In the genomic region with DNA sequence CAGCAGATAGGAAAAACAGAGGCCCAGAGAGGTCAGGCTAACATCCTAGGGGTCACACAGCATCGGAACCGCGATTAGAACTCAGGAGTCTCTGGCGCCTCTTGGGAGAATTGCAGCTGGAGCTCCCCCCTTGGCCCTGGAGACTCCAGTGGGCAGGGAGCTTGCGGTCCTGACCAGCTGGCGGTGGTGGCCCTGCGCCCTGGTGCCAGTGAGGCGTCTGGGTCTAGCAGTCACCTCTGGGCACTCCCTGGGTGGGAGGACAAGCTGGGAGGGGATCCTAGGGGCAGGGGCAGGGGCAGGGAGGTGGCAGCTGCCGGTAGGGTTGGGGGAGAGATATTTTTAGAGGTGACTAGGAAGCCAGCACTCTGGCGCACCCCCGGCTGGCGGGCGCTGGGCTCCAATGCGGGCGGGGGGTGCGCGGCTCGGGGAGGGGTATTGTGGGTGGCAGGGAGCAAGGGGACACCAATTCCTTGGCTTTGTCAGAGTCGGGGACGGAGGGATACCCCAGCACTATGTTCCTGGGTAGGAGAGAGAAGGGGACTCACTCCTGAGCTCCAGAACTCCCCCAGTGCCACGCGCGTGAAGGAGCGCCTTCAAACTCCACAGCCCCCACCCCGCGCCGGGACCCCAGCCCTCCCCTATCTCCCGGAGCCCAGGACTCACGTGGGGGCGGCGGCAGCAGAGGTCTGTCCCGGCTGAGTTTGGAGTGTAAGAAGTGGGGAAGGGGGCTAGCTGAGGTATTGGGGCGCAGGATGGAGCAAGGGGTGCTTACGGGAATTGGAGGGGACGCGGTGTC, we compare ENCODE assay signal across 8 cellular contexts. TPM values are rescaled to one million over a fixed set of nuclear protein-coding genes. Genes with fewer than 3 reads are reported as not detected.
DNase-seq lines count a peak whose midpoint lies in the region; TF ChIP-seq lines count a peak whose summit lies in the region.

No MANE protein-coding gene starts in this region.

- no peaks in the 10 kb centered on the region for H3K9me3 ChIP-seq in thyroid gland

- DNase-seq in activated CD4-positive, alpha-beta T cell treated with anti-CD3 and anti-CD28 coated beads, Interleukin-2, amount 10 ng/mL, durations not matched to agents 7 days and 5 days = no peak
- no peak for DNase-seq in activated CD4-positive, alpha-beta T cell treated with anti-CD3 and anti-CD28 coated beads, Interleukin-2, amount 50 U/mL, for 1 hour
- no peak for DNase-seq in activated T-helper 1 cell treated with anti-CD3 and anti-CD28 coated beads, Interleukin-12 subunit alpha, Interleukin-12 subunit beta, Interleukin-2, Interleukin-4 antibody, amounts not matched to agents 30 ng/mL and 10 ng/mL and 1 ng/mL, durations not matched to agents 14 hours and 24 hours and 36 hours (ENCODE audit: low spot score)
- DNase-seq in immature natural killer cell (no peak), thyroid gland (no peak), AG20443 (ENCODE audit: low spot score) (no peak), SIG-M5 treated with dmso at 0.1 percent for 504 hours (lab: John Stamatoyannopoulos, UW; ENCODE audit: unreplicated experiment) (no peak), NCI-H128 (lab: John Stamatoyannopoulos, UW; ENCODE audit: unreplicated experiment) (no peak)

- no peak for TF ChIP-seq CTCF in thyroid gland (IDR thresholded peaks at IDR 0.05)

- no peaks in the 10 kb centered on the region for H3K36me3 Mint-ChIP-seq in activated CD4-positive, alpha-beta T cell treated with anti-CD3 and anti-CD28 coated beads, Interleukin-2, amount 10 ng/mL, durations not matched to agents 7 days and 5 days (ENCODE audit: low read depth)
- peaks cover 6% of the 10 kb centered on the region for H3K36me3 Mint-ChIP-seq in activated T-helper 1 cell treated with anti-CD3 and anti-CD28 coated beads, Interleukin-12 subunit alpha, Interleukin-12 subunit beta, Interleukin-2, Interleukin-4 antibody, amounts not matched to agents 30 ng/mL and 10 ng/mL and 1 ng/mL, durations not matched to agents 14 hours and 24 hours and 36 hours (ENCODE audit: low read depth)
- H3K36me3 Mint-ChIP-seq in immature natural killer cell = no peaks in the 10 kb centered on the region

- peaks cover 34% of the 10 kb centered on the region for H3K27me3 Mint-ChIP-seq in activated CD4-positive, alpha-beta T cell treated with anti-CD3 and anti-CD28 coated beads, Interleukin-2, amount 10 ng/mL, durations not matched to agents 7 days and 5 days
- H3K27me3 Mint-ChIP-seq in activated T-helper 1 cell treated with anti-CD3 and anti-CD28 coated beads, Interleukin-12 subunit alpha, Interleukin-12 subunit beta, Interleukin-2, Interleukin-4 antibody, amounts not matched to agents 30 ng/mL and 10 ng/mL and 1 ng/mL, durations not matched to agents 14 hours and 24 hours and 36 hours (ENCODE audit: insufficient read depth) = peaks cover 42% of the 10 kb centered on the region
- peaks cover 10 to 26% (median 23%) of the 10 kb centered on the region in 3 donors for H3K27me3 Mint-ChIP-seq in immature natural killer cell (ENCODE audit: low read depth in 3 of 3)

- no peak overlapping the region for H3K27ac Mint-ChIP-seq in activated CD4-positive, alpha-beta T cell treated with anti-CD3 and anti-CD28 coated beads, Interleukin-2, amount 10 ng/mL, durations not matched to agents 7 days and 5 days
- H3K27ac Mint-ChIP-seq in activated T-helper 1 cell treated with anti-CD3 and anti-CD28 coated beads, Interleukin-12 subunit alpha, Interleukin-12 subunit beta, Interleukin-2, Interleukin-4 antibody, amounts not matched to agents 30 ng/mL and 10 ng/mL and 1 ng/mL, durations not matched to agents 14 hours and 24 hours and 36 hours = no peak overlapping the region
- peak overlapping the region in 5 of 6 donors; percentile 64 to 85 (median 74) for H3K27ac Mint-ChIP-seq in immature natural killer cell

- H3K4me1 ChIP-seq in thyroid gland = peaks cover 8 to 14% of the 10 kb centered on the region in 2 donors

- no peaks in the 10 kb centered on the region for H3K27me3 ChIP-seq in thyroid gland

- H3K36me3 ChIP-seq in thyroid gland = no peaks in the 10 kb centered on the region

- intact Hi-C loops in activated T-helper 1 cell treated with anti-CD3 and anti-CD28 coated beads, Interleukin-12 subunit alpha, Interleukin-12 subunit beta, Interleukin-2, Interleukin-4 antibody, amounts not matched to agents 30 ng/mL and 10 ng/mL and 1 ng/mL, durations not matched to agents 14 hours and 24 hours and 36 hours (cut with micrococcal nuclease) = loop anchor here (1.0 to 5.0 kb wide), 7 partner anchors 30 to 1177 kb away; a partner anchor contains a TSS
- intact Hi-C loops in thyroid gland (cut with DNase I) = loop anchor here (5.0 to 10.0 kb wide), 2 partner anchors 38 to 55 kb away; no protein-coding TSS in a partner anchor

- H3K9me3 Mint-ChIP-seq in activated CD4-positive, alpha-beta T cell treated with anti-CD3 and anti-CD28 coated beads, Interleukin-2, amount 10 ng/mL, durations not matched to agents 7 days and 5 days = no peaks in the 10 kb centered on the region
- no peaks in the 10 kb centered on the region for H3K9me3 Mint-ChIP-seq in activated T-helper 1 cell treated with anti-CD3 and anti-CD28 coated beads, Interleukin-12 subunit alpha, Interleukin-12 subunit beta, Interleukin-2, Interleukin-4 antibody, amounts not matched to agents 30 ng/mL and 10 ng/mL and 1 ng/mL, durations not matched to agents 14 hours and 24 hours and 36 hours
- no peaks in the 10 kb centered on the region for H3K9me3 Mint-ChIP-seq in immature natural killer cell

- peak overlapping the region in 2 of 3 donors; percentile 39 to 52 for H3K4me3 ChIP-seq in thyroid gland (replicated peaks in 1 of 3)

- H3K4me3 Mint-ChIP-seq in activated CD4-positive, alpha-beta T cell treated with anti-CD3 and anti-CD28 coated beads, Interleukin-2, amount 10 ng/mL, durations not matched to agents 7 days and 5 days = peak overlapping the region; percentile 67
- H3K4me3 Mint-ChIP-seq in activated T-helper 1 cell treated with anti-CD3 and anti-CD28 coated beads, Interleukin-12 subunit alpha, Interleukin-12 subunit beta, Interleukin-2, Interleukin-4 antibody, amounts not matched to agents 30 ng/mL and 10 ng/mL and 1 ng/mL, durations not matched to agents 14 hours and 24 hours and 36 hours = peak overlapping the region; percentile 87
- H3K4me3 Mint-ChIP-seq in immature natural killer cell = peak overlapping the region; percentile 83 to 96 (median 89)

- TF ChIP-seq POLR2A in thyroid gland (IDR thresholded peaks at IDR 0.05) = no peak

- WGBS in thyroid gland, 2 donors = 9% methylated on average over 20 to 28 of the region's 36 CpGs

- CTCF ChIA-PET in activated CD4-positive, alpha-beta T cell treated with anti-CD3 and anti-CD28 coated beads, Interleukin-2, amount 10 ng/mL, durations not matched to agents 7 days and 5 days (lab: Charles Lee) = interaction anchor here (0.6 to 2.7 kb wide), 2 partner anchors 49 to 72 kb away, joined by 3 to 9 read pairs; no protein-coding TSS in a partner anchor

- peaks cover 14% of the 10 kb centered on the region for H3K4me1 Mint-ChIP-seq in activated CD4-positive, alpha-beta T cell treated with anti-CD3 and anti-CD28 coated beads, Interleukin-2, amount 10 ng/mL, durations not matched to agents 7 days and 5 days
- H3K4me1 Mint-ChIP-seq in activated T-helper 1 cell treated with anti-CD3 and anti-CD28 coated beads, Interleukin-12 subunit alpha, Interleukin-12 subunit beta, Interleukin-2, Interleukin-4 antibody, amounts not matched to agents 30 ng/mL and 10 ng/mL and 1 ng/mL, durations not matched to agents 14 hours and 24 hours and 36 hours (ENCODE audit: low read depth) = peaks cover 24% of the 10 kb centered on the region
- peaks cover 41 to 54% of the 10 kb centered on the region in 2 donors for H3K4me1 Mint-ChIP-seq in immature natural killer cell

- no peak overlapping the region for H3K27ac ChIP-seq in thyroid gland

- POLR2A ChIA-PET in activated CD4-positive, alpha-beta T cell treated with anti-CD3 and anti-CD28 coated beads, Interleukin-2, amount 10 ng/mL, durations not matched to agents 7 days and 5 days (lab: Charles Lee) = no interaction called here

RNA-seq across cellular contexts. Expression of a gene that starts 0.6 kb away (rescaled TPM):
- not detected for total RNA-seq in activated CD4-positive, alpha-beta T cell treated with anti-CD3 and anti-CD28 coated beads, Interleukin-2, amount 10 ng/mL, durations not matched to agents 7 days and 5 days
- 0.37 TPM in 1 of 2 replicates, not detected in the other for total RNA-seq in activated T-helper 1 cell treated with anti-CD3 and anti-CD28 coated beads, Interleukin-12 subunit alpha, Interleukin-12 subunit beta, Interleukin-2, Interleukin-4 antibody, amounts not matched to agents 30 ng/mL and 10 ng/mL and 1 ng/mL, durations not matched to agents 14 hours and 24 hours and 36 hours
- polyA plus RNA-seq in immature natural killer cell = 1 to 10 TPM in 2 of 3 donors, under 1 TPM in 1; 0.77 to 3.6 (median 2.0) TPM
- total RNA-seq in thyroid gland = 1 to 10 TPM in 1 of 4 donors, not detected in 3; 1.7 TPM

RNA-seq across cellular contexts. Expression of a gene that starts 19.5 kb away (rescaled TPM):
- total RNA-seq in activated CD4-positive, alpha-beta T cell treated with anti-CD3 and anti-CD28 coated beads, Interleukin-2, amount 10 ng/mL, durations not matched to agents 7 days and 5 days = 10 to 100 TPM; 58.4 to 59.4 TPM
- total RNA-seq in activated T-helper 1 cell treated with anti-CD3 and anti-CD28 coated beads, Interleukin-12 subunit alpha, Interleukin-12 subunit beta, Interleukin-2, Interleukin-4 antibody, amounts not matched to agents 30 ng/mL and 10 ng/mL and 1 ng/mL, durations not matched to agents 14 hours and 24 hours and 36 hours = 32.8 and 33.0 TPM in 2 replicates
- polyA plus RNA-seq in immature natural killer cell = 100 to 1,000 TPM; 149 to 338 (median 289) TPM
- 10 to 100 TPM in 1 of 4 donors, 1 to 10 TPM in 3; 4.2 to 10.3 (median 6.2) TPM for total RNA-seq in thyroid gland

RNA-seq across cellular contexts. Expression of a gene that starts 19.6 kb away (rescaled TPM):
- 10 to 100 TPM; 15.0 to 15.9 TPM for total RNA-seq in activated CD4-positive, alpha-beta T cell treated with anti-CD3 and anti-CD28 coated beads, Interleukin-2, amount 10 ng/mL, durations not matched to agents 7 days and 5 days
- total RNA-seq in activated T-helper 1 cell treated with anti-CD3 and anti-CD28 coated beads, Interleukin-12 subunit alpha, Interleukin-12 subunit beta, Interleukin-2, Interleukin-4 antibody, amounts not matched to agents 30 ng/mL and 10 ng/mL and 1 ng/mL, durations not matched to agents 14 hours and 24 hours and 36 hours = 16.5 and 18.4 TPM in 2 replicates
- 100 to 1,000 TPM; 110 to 238 (median 131) TPM for polyA plus RNA-seq in immature natural killer cell
- total RNA-seq in thyroid gland = 1 to 10 TPM; 1.5 to 4.2 (median 2.7) TPM

Comparison
In these comparisons a context has a peak if more than half of its experiments do, and no peak if none do; other contexts are left out.
1. H3K27ac Mint-ChIP-seq: peak in immature natural killer cell (5 of 6); none in activated CD4-positive, alpha-beta T cell treated with anti-CD3 and anti-CD28 coated beads, Interleukin-2, amount 10 ng/mL, durations not matched to agents 7 days and 5 days (single experiment) and activated T-helper 1 cell treated with anti-CD3 and anti-CD28 coated beads, Interleukin-12 subunit alpha, Interleukin-12 subunit beta, Interleukin-2, Interleukin-4 antibody, amounts not matched to agents 30 ng/mL and 10 ng/mL and 1 ng/mL, durations not matched to agents 14 hours and 24 hours and 36 hours (single experiment).
2. Peak in every context shown above with its lines, with median percentiles within 50 percentile points of each other: H3K4me3 Mint-ChIP-seq.